Comparison of ENCODE assay signal across 38 cellular contexts in genomic region chr6:157289764-157290163, GRCh38.
"Had no signal": no experiment of that assay in that cellular context is flagged by ENCODE, and none has a peak within 500 bp of the region (broad histone marks: within the 10 kb centered on the region; RNA-seq: fewer than 3 reads in every experiment).

No MANE protein-coding gene starts in this region.

- H3K4me1 Mint-ChIP-seq: activated B cell treated with CpG ODN at 0.5 μM for 24 hours had no signal

- H3K9me3 Mint-ChIP-seq: activated B cell treated with CpG ODN at 0.5 μM for 24 hours; activated CD4-positive, alpha-beta memory T cell treated with anti-CD3 and anti-CD28 coated beads, Interleukin-2, amount 10 ng/mL, durations not matched to agents 7 days and 5 days; activated naive CD4-positive, alpha-beta T cell treated with anti-CD3 and anti-CD28 coated beads, Interleukin-2, amount 50 U/mL, for 24 hours; activated naive CD8-positive, alpha-beta T cell treated with anti-CD3 and anti-CD28 coated beads, Interleukin-2, amount 10 ng/mL, durations not matched to agents 7 days and 5 days; T-cell had no signal

- H3K27ac Mint-ChIP-seq: activated B cell treated with CpG ODN at 0.5 μM for 24 hours; activated CD4-positive, alpha-beta memory T cell treated with anti-CD3 and anti-CD28 coated beads, Interleukin-2, amount 10 ng/mL, durations not matched to agents 7 days and 5 days; activated CD8-positive, alpha-beta memory T cell treated with anti-CD3 and anti-CD28 coated beads, Interleukin-2, amount 10 ng/mL, durations not matched to agents 7 days and 5 days; activated naive CD4-positive, alpha-beta T cell treated with anti-CD3 and anti-CD28 coated beads, Interleukin-2, amount 50 U/mL, for 24 hours; activated naive CD8-positive, alpha-beta T cell treated with anti-CD3 and anti-CD28 coated beads, Interleukin-2, amount 10 ng/mL, durations not matched to agents 7 days and 5 days; T-cell; T-helper 17 cell had no signal

- DNase-seq: activated B cell treated with CpG ODN at 0.5 μM for 24 hours; activated CD4-positive, alpha-beta memory T cell treated with anti-CD3 and anti-CD28 coated beads, Interleukin-2, amount 10 ng/mL, durations not matched to agents 7 days and 5 days; activated CD4-positive, alpha-beta T cell treated with anti-CD3 and anti-CD28 coated beads for 48 hours; activated CD4-positive, CD25-positive, alpha-beta regulatory T cell treated with anti-CD3 and anti-CD28 coated beads, Interleukin-2, amount 50 U/mL, for 72 hours; activated CD8-positive, alpha-beta memory T cell treated with anti-CD3 and anti-CD28 coated beads for 24 hours; activated CD8-positive, alpha-beta memory T cell treated with anti-CD3 and anti-CD28 coated beads, Interleukin-2, amount 50 U/mL, for 48 hours; activated gamma-delta T cell; activated naive CD4-positive, alpha-beta T cell treated with Interleukin-2 at 50 U/mL for 16 hours; activated naive CD8-positive, alpha-beta T cell treated with anti-CD3 and anti-CD28 coated beads, Interleukin-2, amount 10 ng/mL, durations not matched to agents 7 days and 5 days; activated T-cell treated with anti-CD3 and anti-CD28 coated beads, Interleukin-2, amount 50 U/mL, for 48 hours; amygdala; body of pancreas; NCI-H1092 treated with DMSO at 0.1 percent for 48 hours; NCI-H1417; NCI-H146; NCI-H187; NCI-H2029 treated with DMSO at 0.1 percent for 48 hours; NCI-H2107; NCI-H2171; NCI-H510A; NCI-H526; NCI-H748 treated with DMSO at 0.1 percent for 48 hours; NK-92 treated with Interleukin-12 subunit alpha and Interleukin-12 subunit beta, amount 100 ng/mL, for 24 hours; PC-3; SIG-M5; T-cell; T-helper 17 cell; T-helper 9 cell had no signal

- H3K4me3 Mint-ChIP-seq: activated B cell treated with CpG ODN at 0.5 μM for 24 hours; activated CD4-positive, alpha-beta memory T cell treated with anti-CD3 and anti-CD28 coated beads, Interleukin-2, amount 10 ng/mL, durations not matched to agents 7 days and 5 days; activated CD8-positive, alpha-beta memory T cell treated with anti-CD3 and anti-CD28 coated beads, Interleukin-2, amount 10 ng/mL, durations not matched to agents 7 days and 5 days; activated naive CD4-positive, alpha-beta T cell treated with anti-CD3 and anti-CD28 coated beads, Interleukin-2, amount 50 U/mL, for 24 hours; activated naive CD8-positive, alpha-beta T cell treated with anti-CD3 and anti-CD28 coated beads, Interleukin-2, amount 10 ng/mL, durations not matched to agents 7 days and 5 days; T-cell; T-helper 17 cell had no signal

- H3K27ac ChIP-seq: ascending aorta, body of pancreas, breast epithelium, Peyer's patch, RWPE1, VCaP had no signal

- H3K27me3 ChIP-seq: ascending aorta, body of pancreas, breast epithelium, Peyer's patch had no signal

- H3K27me3 Mint-ChIP-seq: activated B cell treated with CpG ODN at 0.5 μM for 24 hours; activated CD4-positive, alpha-beta memory T cell treated with anti-CD3 and anti-CD28 coated beads, Interleukin-2, amount 10 ng/mL, durations not matched to agents 7 days and 5 days; activated CD8-positive, alpha-beta memory T cell treated with anti-CD3 and anti-CD28 coated beads, Interleukin-2, amount 10 ng/mL, durations not matched to agents 7 days and 5 days; activated naive CD4-positive, alpha-beta T cell treated with anti-CD3 and anti-CD28 coated beads, Interleukin-2, amount 50 U/mL, for 24 hours; activated naive CD8-positive, alpha-beta T cell treated with anti-CD3 and anti-CD28 coated beads, Interleukin-2, amount 10 ng/mL, durations not matched to agents 7 days and 5 days; T-cell; T-helper 17 cell had no signal

- ATAC-seq: activated CD8-positive, alpha-beta memory T cell treated with anti-CD3 and anti-CD28 coated beads, Interleukin-2, amount 10 ng/mL, durations not matched to agents 7 days and 5 days; body of pancreas; K562; PC-3; Right ventricle myocardium inferior; SK-N-SH treated with all-trans-retinoic acid at 6 μM for 48 hours; T-cell; T-helper 17 cell had no signal

- H3K4me1 ChIP-seq: ascending aorta, breast epithelium, Peyer's patch had no signal

- H3K4me3 ChIP-seq: ascending aorta, body of pancreas, breast epithelium, K562, Peyer's patch had no signal

- H3K9me3 ChIP-seq: ascending aorta, body of pancreas, breast epithelium, Peyer's patch had no signal

- H3K36me3 ChIP-seq: breast epithelium had no signal
